In the genomic region with DNA sequence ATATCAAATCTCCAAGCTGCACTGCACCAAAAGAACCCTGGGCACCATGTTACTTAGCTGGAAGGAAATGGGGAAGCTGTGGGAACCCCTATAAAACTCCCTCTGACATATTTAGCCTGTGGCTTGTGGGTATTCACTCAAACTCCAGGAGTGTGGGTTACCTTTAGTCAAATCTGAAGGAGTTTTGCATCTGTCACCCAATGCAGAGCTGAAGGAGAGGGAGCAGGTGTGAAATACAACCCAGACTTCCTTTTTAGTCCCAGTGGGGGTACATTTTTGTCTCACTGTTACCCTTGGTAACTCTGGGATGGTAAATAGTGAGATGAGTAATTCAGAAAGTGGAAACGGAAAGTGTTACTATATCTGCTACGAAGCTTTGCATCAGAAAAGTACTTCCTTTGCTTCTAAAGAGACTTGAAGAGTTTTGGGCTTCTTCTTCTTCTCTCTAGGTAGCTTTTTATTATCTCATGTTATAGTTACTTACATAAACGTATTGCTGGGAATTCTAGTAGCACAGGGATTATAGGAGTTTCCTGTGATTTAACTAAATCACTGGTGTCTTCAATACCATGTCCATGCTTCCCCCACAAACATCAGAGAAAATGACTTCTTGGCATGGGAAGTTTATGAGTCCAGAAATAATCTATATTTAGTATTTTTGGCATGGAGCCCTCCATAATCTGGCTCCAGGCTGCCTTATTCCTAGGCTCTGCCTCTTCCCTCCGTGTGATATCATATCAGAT, we compare ENCODE assay signal across 8 cellular contexts.
DNase-seq lines count a peak whose midpoint lies in the region; ATAC-seq and TF ChIP-seq lines count a peak whose summit lies in the region.

No MANE protein-coding gene starts in this region.

- peak overlapping the region; percentile 73 to 88 (median 83) for H3K4me2 ChIP-seq in BLaER1 treated with 17β-estradiol and CSF1 and Interleukin-3, amounts not matched to agents 10 nM and 100 nM

- H3K27ac ChIP-seq in BLaER1 treated with 17β-estradiol and CSF1 and Interleukin-3, amounts not matched to agents 10 nM and 100 nM: peak overlapping the region; percentile 57 to 97 (median 87); a peak in 21 of 22 replicates

- peak overlapping the region; percentile 34 to 80 (median 64); a peak in 21 of 22 replicates for H3K9ac ChIP-seq in BLaER1 treated with 17β-estradiol and CSF1 and Interleukin-3, amounts not matched to agents 10 nM and 100 nM

- peak; percentile 72 for ATAC-seq in HG03139 (IDR thresholded peaks at IDR 0.05; ENCODE audit: unreplicated experiment)

- H3K4me3 ChIP-seq in BLaER1 treated with 17β-estradiol and CSF1 and Interleukin-3, amounts not matched to agents 10 nM and 100 nM: peak overlapping the region in 8 of 10 experiments; percentile 5 to 43 (median 19); a peak in 8 of 20 replicates

- 0 out of 22 replicates have a peak, but pooled peaks cover 0 to 9% (median 0%) of the 10 kb centered on the region in 11 experiments for H3K36me3 ChIP-seq in BLaER1 treated with 17β-estradiol and CSF1 and Interleukin-3, amounts not matched to agents 10 nM and 100 nM

- peaks cover 40 to 63% (median 52%) of the 10 kb centered on the region in 10 experiments for H3K4me1 ChIP-seq in BLaER1 treated with 17β-estradiol and CSF1 and Interleukin-3, amounts not matched to agents 10 nM and 100 nM

- TF ChIP-seq POLR2A in GM19193 (IDR thresholded peaks at IDR 0.05; ENCODE audit: extremely low read depth, insufficient read depth, insufficient read length): peak; percentile 26

- H4K20me1 ChIP-seq in BLaER1 treated with 17β-estradiol and CSF1 and Interleukin-3, amounts not matched to agents 10 nM and 100 nM: no peaks in the 10 kb centered on the region

- DNase-seq in SKM-1 (lab: John Stamatoyannopoulos, UW; ENCODE audit: unreplicated experiment) (peak; percentile 11), 8988T (no peak), NCI-H446 (lab: John Stamatoyannopoulos, UW) (no peak)
- peak; percentile 56 for DNase-seq in stimulated activated CD8-positive, alpha-beta memory T cell treated with anti-CD3 and anti-CD28 coated beads, Interleukin-4, amount 100 ng/mL, for 48 hours
- no peak for DNase-seq in effector CD4-positive, alpha-beta T cell

- H3K27me3 ChIP-seq in BLaER1 treated with 17β-estradiol and CSF1 and Interleukin-3, amounts not matched to agents 10 nM and 100 nM: no peaks in the 10 kb centered on the region

- peaks cover 16 to 30% (median 26%) of the 10 kb centered on the region in 11 experiments for H3K9me3 ChIP-seq in BLaER1 treated with 17β-estradiol and CSF1 and Interleukin-3, amounts not matched to agents 10 nM and 100 nM (replicated peaks in 1 of 11)

Comparison
In these comparisons a context has a peak if more than half of its experiments do, and no peak if none do; other contexts are left out.
1. DNase-seq: peak in SKM-1 (single experiment) and stimulated activated CD8-positive, alpha-beta memory T cell treated with anti-CD3 and anti-CD28 coated beads, Interleukin-4, amount 100 ng/mL, for 48 hours (single experiment); none in effector CD4-positive, alpha-beta T cell (single experiment), 8988T (single experiment) and NCI-H446 (0 of 2).